Comparison of ENCODE assay signal across 7 cellular contexts in genomic region chr5:7955476-7955875, GRCh38.
"Had no signal": no experiment of that assay in that cellular context is flagged by ENCODE, and none has a peak within 500 bp of the region (broad histone marks: within the 10 kb centered on the region; RNA-seq: fewer than 3 reads in every experiment).

No MANE protein-coding gene starts in this region.

- ATAC-seq: GM23338 had no signal

- DNase-seq: H9, HCEC 1CT, IMR-90, Kasumi-1, KG1 had no signal

- H3K4me3 ChIP-seq: GM23338, K562 had no signal

- H3K4me2 ChIP-seq: GM23338 had no signal
